Comparison of ENCODE assay signal across 1 cellular context in genomic region chr12:71556471-71556870, GRCh38.
TF ChIP-seq lines count a peak whose summit lies in the region.

No MANE protein-coding gene starts in this region.

TF ChIP-seq in WTC11, 78 proteins besides CTCF, POLR2A, EP300 and RAD21 (continued from another document):
- TF ChIP-seq PRDM15 (CRISPR knock-in tag; IDR thresholded peaks at IDR 0.05) = no peak
